In genomic region chr15:27092404-27092803, GRCh38 we compare ENCODE assay signal across 2 cellular contexts.
TF ChIP-seq lines count a peak whose summit lies in the region.

No MANE protein-coding gene starts in this region.

TF ChIP-seq in GM23338, 12 proteins besides CTCF, POLR2A, EP300 and RAD21 (continued from another document):
- TF ChIP-seq ZNF114 (CRISPR knock-in tag; IDR thresholded peaks at IDR 0.05) (no peak), ETS1 (IDR thresholded peaks at IDR 0.05) (no peak), EZH2 (IDR thresholded peaks at IDR 0.05; ENCODE audit: low read depth, unreplicated experiment) (no peak), CREB1 (CRISPR knock-in tag; IDR thresholded peaks at IDR 0.05; ENCODE audit: low read depth) (no peak), NANOG (IDR thresholded peaks at IDR 0.05; ENCODE audit: borderline replicate concordance) (no peak), POLR2AphosphoS5 (IDR thresholded peaks at IDR 0.05; ENCODE audit: low read depth) (no peak), STAT1 (IDR thresholded peaks at IDR 0.05; ENCODE audit: unreplicated experiment) (no peak), ZNF462 (CRISPR knock-in tag; IDR thresholded peaks at IDR 0.05) (no peak), JUNB (IDR thresholded peaks at IDR 0.05; ENCODE audit: unreplicated experiment) (no peak), REST (IDR thresholded peaks at IDR 0.05; ENCODE audit: unreplicated experiment) (no peak), EZH2phosphoT487 (IDR thresholded peaks at IDR 0.05; ENCODE audit: unreplicated experiment) (no peak)

TF ChIP-seq in K562, 482 proteins besides CTCF, POLR2A, EP300 and RAD21:
- no peak for TF ChIP-seq PBX2 (CRISPR knock-in tag; IDR thresholded peaks at IDR 0.05; ENCODE audit: low read depth)
- 0 out of 2 replicates have a peak, but pooled peaks have one; percentile 8 for TF ChIP-seq PBX2 (tag; conservative IDR thresholded peaks at IDR 0.05; ENCODE audit: low read depth)
- TF ChIP-seq MEIS2 (IDR thresholded peaks at IDR 0.05; ENCODE audit: partially characterized antibody), result peak; percentile 17
- no peak for TF ChIP-seq PURB (CRISPR knock-in tag; IDR thresholded peaks at IDR 0.05; ENCODE audit: low read depth)
- no peak for TF ChIP-seq ELK1 (CRISPR knock-in tag; IDR thresholded peaks at IDR 0.05)
- TF ChIP-seq KLF10 (CRISPR knock-in tag; IDR thresholded peaks at IDR 0.05), result no peak
- TF ChIP-seq RBM39 (optimal IDR thresholded peaks at IDR 0.05; ENCODE audit: low read depth, low read length), result no peak
- TF ChIP-seq AFF1 (IDR thresholded peaks at IDR 0.05; ENCODE audit: low read depth in 1 of 2, partially characterized antibody in 2 of 2), result no peak
- TF ChIP-seq ZBTB33 (CRISPR knock-in tag; IDR thresholded peaks at IDR 0.05), result peak; percentile 53; the same call in 1 of the 2 replicates
- no peak for TF ChIP-seq CLOCK (CRISPR knock-in tag; IDR thresholded peaks at IDR 0.05; ENCODE audit: borderline replicate concordance)
- no peak for TF ChIP-seq ZNF561 (CRISPR knock-in tag; conservative IDR thresholded peaks at IDR 0.05)
- no peak for TF ChIP-seq HNRNPH1 (optimal IDR thresholded peaks at IDR 0.05; ENCODE audit: low read depth, low read length)
- no peak for TF ChIP-seq CTBP1 (IDR thresholded peaks at IDR 0.05; ENCODE audit: borderline replicate concordance)
